In the genomic region with DNA sequence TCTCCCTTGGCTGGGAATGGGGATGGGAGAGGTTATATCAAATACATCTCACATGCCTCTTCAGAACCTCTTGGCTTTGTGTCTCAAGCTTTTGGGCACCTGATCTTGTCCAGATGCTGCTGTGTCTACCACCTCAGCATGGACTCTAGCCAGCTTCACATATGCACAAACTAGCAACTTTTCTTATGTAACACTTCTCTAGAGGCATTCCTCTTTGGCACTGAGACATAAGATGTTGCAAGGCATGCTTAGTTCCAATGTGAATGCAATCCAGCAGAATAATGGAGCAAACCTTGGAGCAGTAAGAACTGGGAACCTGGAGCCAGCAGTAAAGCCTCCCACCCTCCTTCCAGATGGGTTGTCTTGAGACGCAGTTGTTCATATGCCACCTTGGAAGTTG, we compare ENCODE assay signal across 23 cellular contexts.
"Had no signal": no experiment of that assay in that cellular context is flagged by ENCODE, and none has a peak within 500 bp of the region (broad histone marks: within the 10 kb centered on the region; RNA-seq: fewer than 3 reads in every experiment).

No MANE protein-coding gene starts in this region.

- H3K4me1 ChIP-seq: esophagus muscularis mucosa, foreskin keratinocyte, parathyroid adenoma, psoas muscle, right lobe of liver, spleen, testis, tibial nerve, upper lobe of right lung had no signal

- H3K9ac ChIP-seq: parathyroid adenoma had no signal

- H3K4me3 ChIP-seq: esophagus muscularis mucosa, lung, psoas muscle, right lobe of liver, spleen, testis, tibial nerve, upper lobe of right lung had no signal

- H3K27me3 ChIP-seq: esophagus muscularis mucosa, foreskin keratinocyte, right lobe of liver, spleen, testis, tibial nerve, upper lobe of right lung had no signal

- H3K9me3 ChIP-seq: esophagus muscularis mucosa, psoas muscle, right lobe of liver, spleen, testis, tibial nerve, upper lobe of right lung had no signal

- H3K27ac ChIP-seq: epithelial cell of prostate, esophagus muscularis mucosa, foreskin keratinocyte, parathyroid adenoma, psoas muscle, right lobe of liver, spleen, testis, tibial nerve, upper lobe of right lung had no signal

- DNase-seq: effector memory CD8-positive, alpha-beta T cell; foreskin keratinocyte; immature natural killer cell; kidney; left cardiac atrium; left ventricle myocardium superior; mesenchymal stem cell; midbrain; psoas muscle; retina; right lobe of liver; spleen; stimulated activated CD4-positive, alpha-beta T cell treated with anti-CD3 and anti-CD28 coated beads, Interleukin-15, amount 100 ng/mL, for 24 hours; stimulated activated CD4-positive, alpha-beta T cell treated with anti-CD3 and anti-CD28 coated beads, Interleukin-1b, Interleukin-23, amount 100 ng/mL, for 48 hours; stimulated activated CD4-positive, alpha-beta T cell treated with anti-CD3 and anti-CD28 coated beads, Interleukin-4, amount 100 ng/mL, for 24 hours; testis; upper lobe of right lung had no signal

- H3K36me3 ChIP-seq: esophagus muscularis mucosa, right lobe of liver, spleen, tibial nerve, upper lobe of right lung had no signal

- ATAC-seq: effector memory CD8-positive, alpha-beta T cell; foreskin keratinocyte; left ventricle myocardium superior; psoas muscle; right lobe of liver; stimulated activated memory B cell treated with anti-CD40 and anti-IgM and Interleukin-4, amounts not matched to agents 10 μg/mL and 1 μg/mL and 100 μg/mL, for 72 hours; upper lobe of right lung had no signal
